ENCODE assay signal across 9 cellular contexts in genomic region chr22:37633693-37634504, GRCh38. TPM values are rescaled to one million over a fixed set of nuclear protein-coding genes. Genes with fewer than 3 reads are reported as not detected.
DNase-seq lines count a peak whose midpoint lies in the region; ATAC-seq, FAIRE-seq and TF ChIP-seq lines count a peak whose summit lies in the region.
"Had no signal": no experiment of that assay in that cellular context is flagged by ENCODE, and none has a peak within 500 bp of the region (broad histone marks: within the 10 kb centered on the region; RNA-seq: fewer than 3 reads in every experiment).

No MANE protein-coding gene starts in this region.

- H3K79me2 ChIP-seq in GM23338 (replicated peaks; ENCODE audit: insufficient read depth), result no peaks in the 10 kb centered on the region

- H3K9me2 ChIP-seq in GM23338 (ENCODE audit: insufficient read depth), result no peaks in the 10 kb centered on the region

- H3K9me3 Mint-ChIP-seq in GM23338 (no peaks in the 10 kb centered on the region), mesothelial cell of epicardium (no peaks in the 10 kb centered on the region)

- H3K4me3 Mint-ChIP-seq in GM23338, result peak overlapping the region; percentile 42; the same call in 2 of the 3 replicates
- peak overlapping the region; percentile 43 for H3K4me3 Mint-ChIP-seq in mesothelial cell of epicardium

- H3K4me3 ChIP-seq in GM23338, result peak overlapping the region; percentile 49

- peaks cover 32% of the 10 kb centered on the region for H3F3A ChIP-seq in GM23338 (replicated peaks; ENCODE audit: low read depth)

- no peaks in the 10 kb centered on the region; the same call in 2 of the 3 replicates for H3K36me3 Mint-ChIP-seq in GM23338 (ENCODE audit: low read depth)
- H3K36me3 Mint-ChIP-seq in mesothelial cell of epicardium, result peaks cover 6% of the 10 kb centered on the region

- H4K20me1 ChIP-seq in GM23338 (replicated peaks; ENCODE audit: insufficient read depth), result no peaks in the 10 kb centered on the region; the same call in 1 of the 2 replicates

- no peaks in the 10 kb centered on the region for H3K9me3 ChIP-seq in KOPT-K1 (ENCODE audit: insufficient read depth, low read length, poor library complexity, severe bottlenecking)

- H3K4me1 Mint-ChIP-seq in GM23338 (peaks cover 40% of the 10 kb centered on the region), mesothelial cell of epicardium (peaks cover 27% of the 10 kb centered on the region)

- H3K27ac ChIP-seq in GM23338 (ENCODE audit: low read depth) (peak overlapping the region; percentile 90), KOPT-K1 (ENCODE audit: low read depth, low read length, poor library complexity, severe bottlenecking) (peak overlapping the region; percentile 79)
- H3K27ac ChIP-seq: epithelial cell of prostate had no signal

- H2AFZ ChIP-seq in GM23338, result no peak overlapping the region

- H3K4me1 ChIP-seq in GM23338 (ENCODE audit: insufficient read depth), result peaks cover 27% of the 10 kb centered on the region

- H3K27ac Mint-ChIP-seq in GM23338, result peak overlapping the region; percentile 90
- peak overlapping the region; percentile 96 for H3K27ac Mint-ChIP-seq in mesothelial cell of epicardium

- FAIRE-seq in endometrium (lab: Jason Lieb, UNC), result peak; percentile 99

- ATAC-seq in GM23338, result peak; percentile 76
- peak; percentile 62 to 70 for ATAC-seq in activated CD4-positive, CD25-positive, alpha-beta regulatory T cell treated with anti-CD3 and anti-CD28 coated beads, Interleukin-2, amount 50 U/mL, for 24 hours
- ATAC-seq in stimulated activated naive CD8-positive, alpha-beta T cell treated with anti-CD3 and anti-CD28 coated beads, Interleukin-15, Interleukin-2, amounts not matched to agents 100 U/mL and 50 U/mL, for 24 hours, result peak; percentile 75

- H3K27me3 Mint-ChIP-seq in GM23338 (ENCODE audit: insufficient read depth, low read depth, poor library complexity), result peaks cover 24% of the 10 kb centered on the region
- H3K27me3 Mint-ChIP-seq in mesothelial cell of epicardium (ENCODE audit: low read depth), result no peaks in the 10 kb centered on the region

- peak; percentile 86 for DNase-seq in GM23338 (ENCODE audit: low spot score)
- DNase-seq in mesothelial cell of epicardium (ENCODE audit: low spot score in 2 of 2, unreplicated experiment in 2 of 2), result peak; percentile 66 to 79
- DNase-seq in stimulated activated naive CD8-positive, alpha-beta T cell treated with anti-CD3 and anti-CD28 coated beads, Interleukin-15, Interleukin-2, amounts not matched to agents 100 U/mL and 50 U/mL, for 24 hours, result peak; percentile 84
- DNase-seq in NCI-H2107 treated with DMSO at 0.1 percent for 48 hours (lab: John Stamatoyannopoulos, UW; ENCODE audit: unreplicated experiment), result no peak

- no peaks in the 10 kb centered on the region for H3K36me3 ChIP-seq in GM23338 (ENCODE audit: insufficient read depth)
- H3K36me3 ChIP-seq in KOPT-K1 (ENCODE audit: insufficient read depth, low read length), result peaks cover 19% of the 10 kb centered on the region

- peak overlapping the region; percentile 79 for H3K4me2 ChIP-seq in GM23338

- no peaks in the 10 kb centered on the region for H3K27me3 ChIP-seq in GM23338 (ENCODE audit: insufficient read depth)

- TF ChIP-seq CTCF in GM12873 (IDR thresholded peaks at IDR 0.05; ENCODE audit: insufficient read depth, low read depth, low read length, missing control alignments) (peak; percentile 25), GM23338 (conservative IDR thresholded peaks at IDR 0.05; ENCODE audit: low read depth in 2 of 2) (peak; percentile 3 to 55; a peak in 2 of 4 replicates), mesothelial cell of epicardium (IDR thresholded peaks at IDR 0.05; ENCODE audit: unreplicated experiment) (peak; percentile 7)

TF ChIP-seq in GM23338, 12 proteins besides CTCF, POLR2A, EP300 and RAD21:
- TF ChIP-seq, protein P1, sequence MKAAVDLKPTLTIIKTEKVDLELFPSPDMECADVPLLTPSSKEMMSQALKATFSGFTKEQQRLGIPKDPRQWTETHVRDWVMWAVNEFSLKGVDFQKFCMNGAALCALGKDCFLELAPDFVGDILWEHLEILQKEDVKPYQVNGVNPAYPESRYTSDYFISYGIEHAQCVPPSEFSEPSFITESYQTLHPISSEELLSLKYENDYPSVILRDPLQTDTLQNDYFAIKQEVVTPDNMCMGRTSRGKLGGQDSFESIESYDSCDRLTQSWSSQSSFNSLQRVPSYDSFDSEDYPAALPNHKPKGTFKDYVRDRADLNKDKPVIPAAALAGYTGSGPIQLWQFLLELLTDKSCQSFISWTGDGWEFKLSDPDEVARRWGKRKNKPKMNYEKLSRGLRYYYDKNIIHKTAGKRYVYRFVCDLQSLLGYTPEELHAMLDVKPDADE (IDR thresholded peaks at IDR 0.05), result 0 out of 2 replicates have a peak, but pooled peaks have one; percentile 38
- TF ChIP-seq CREB1 (CRISPR knock-in tag; IDR thresholded peaks at IDR 0.05; ENCODE audit: low read depth) (0 out of 2 replicates have a peak, but pooled peaks have one; percentile 13), POLR2AphosphoS5 (IDR thresholded peaks at IDR 0.05; ENCODE audit: low read depth) (peak; percentile 55)
- TF ChIP-seq, protein P2, sequence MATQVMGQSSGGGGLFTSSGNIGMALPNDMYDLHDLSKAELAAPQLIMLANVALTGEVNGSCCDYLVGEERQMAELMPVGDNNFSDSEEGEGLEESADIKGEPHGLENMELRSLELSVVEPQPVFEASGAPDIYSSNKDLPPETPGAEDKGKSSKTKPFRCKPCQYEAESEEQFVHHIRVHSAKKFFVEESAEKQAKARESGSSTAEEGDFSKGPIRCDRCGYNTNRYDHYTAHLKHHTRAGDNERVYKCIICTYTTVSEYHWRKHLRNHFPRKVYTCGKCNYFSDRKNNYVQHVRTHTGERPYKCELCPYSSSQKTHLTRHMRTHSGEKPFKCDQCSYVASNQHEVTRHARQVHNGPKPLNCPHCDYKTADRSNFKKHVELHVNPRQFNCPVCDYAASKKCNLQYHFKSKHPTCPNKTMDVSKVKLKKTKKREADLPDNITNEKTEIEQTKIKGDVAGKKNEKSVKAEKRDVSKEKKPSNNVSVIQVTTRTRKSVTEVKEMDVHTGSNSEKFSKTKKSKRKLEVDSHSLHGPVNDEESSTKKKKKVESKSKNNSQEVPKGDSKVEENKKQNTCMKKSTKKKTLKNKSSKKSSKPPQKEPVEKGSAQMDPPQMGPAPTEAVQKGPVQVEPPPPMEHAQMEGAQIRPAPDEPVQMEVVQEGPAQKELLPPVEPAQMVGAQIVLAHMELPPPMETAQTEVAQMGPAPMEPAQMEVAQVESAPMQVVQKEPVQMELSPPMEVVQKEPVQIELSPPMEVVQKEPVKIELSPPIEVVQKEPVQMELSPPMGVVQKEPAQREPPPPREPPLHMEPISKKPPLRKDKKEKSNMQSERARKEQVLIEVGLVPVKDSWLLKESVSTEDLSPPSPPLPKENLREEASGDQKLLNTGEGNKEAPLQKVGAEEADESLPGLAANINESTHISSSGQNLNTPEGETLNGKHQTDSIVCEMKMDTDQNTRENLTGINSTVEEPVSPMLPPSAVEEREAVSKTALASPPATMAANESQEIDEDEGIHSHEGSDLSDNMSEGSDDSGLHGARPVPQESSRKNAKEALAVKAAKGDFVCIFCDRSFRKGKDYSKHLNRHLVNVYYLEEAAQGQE (IDR thresholded peaks at IDR 0.05; ENCODE audit: unreplicated experiment), result no peak

RNA-seq across cellular contexts. Expression of gene SH3BP1, which starts 5.6 kb away (rescaled TPM):
- 46.7 and 50.4 TPM in 2 replicates for total RNA-seq in GM23338 (2014; rRNA removed; shearing (Covaris generic))
- 9.5 and 10.9 TPM in 2 replicates for polyA plus RNA-seq in GM23338 (2016; fragmentation: Nextera tagmentation; extraction: Ambion mirVana)
- 30.0 to 33.0 TPM (median 31.9 TPM) in 3 replicates for total RNA-seq in mesothelial cell of epicardium

RNA-seq across cellular contexts. Expression of gene PDXP, which starts 24.6 kb away (rescaled TPM):
- 44.2 and 55.6 TPM in 2 replicates for total RNA-seq in GM23338 (2014; rRNA removed; shearing (Covaris generic))
- 15.0 and 18.5 TPM in 2 replicates for polyA plus RNA-seq in GM23338 (2016; fragmentation: Nextera tagmentation; extraction: Ambion mirVana)
- 15.6 to 16.5 TPM (median 16.1 TPM) in 3 replicates for total RNA-seq in mesothelial cell of epicardium

RNA-seq across cellular contexts. Expression of gene GGA1, which starts 25.3 kb away (rescaled TPM):
- total RNA-seq in GM23338 (2014; rRNA removed; shearing (Covaris generic)), result 53.7 and 57.1 TPM in 2 replicates
- 33.1 and 36.9 TPM in 2 replicates for polyA plus RNA-seq in GM23338 (2016; fragmentation: Nextera tagmentation; extraction: Ambion mirVana)
- 96.6 to 107 TPM (median 96.6 TPM) in 3 replicates for total RNA-seq in mesothelial cell of epicardium

RNA-seq across cellular contexts. Expression of gene LGALS1, which starts 41.5 kb away (rescaled TPM):
- total RNA-seq in GM23338 (2014; rRNA removed; shearing (Covaris generic)), result 31.2 and 58.7 TPM in 2 replicates
- 62.5 and 72.6 TPM in 2 replicates for polyA plus RNA-seq in GM23338 (2016; fragmentation: Nextera tagmentation; extraction: Ambion mirVana)
- 238 to 262 TPM (median 242 TPM) in 3 replicates for total RNA-seq in mesothelial cell of epicardium

RNA-seq across cellular contexts. Expression of gene NOL12, which starts 52.2 kb away (rescaled TPM):
- 18.6 and 22.2 TPM in 2 replicates for total RNA-seq in GM23338 (2014; rRNA removed; shearing (Covaris generic))
- 48.5 and 58.8 TPM in 2 replicates for polyA plus RNA-seq in GM23338 (2016; fragmentation: Nextera tagmentation; extraction: Ambion mirVana)
- total RNA-seq in mesothelial cell of epicardium, result 23.9 to 25.2 TPM (median 24.8 TPM) in 3 replicates
